Comparison of ENCODE assay signal across 9 cellular contexts in genomic region chr12:38844237-38844636, GRCh38.
"Had no signal": no experiment of that assay in that cellular context is flagged by ENCODE, and none has a peak within 500 bp of the region (broad histone marks: within the 10 kb centered on the region; RNA-seq: fewer than 3 reads in every experiment).

No MANE protein-coding gene starts in this region.

- H3K4me3 ChIP-seq: GM23248, HAP-1, K562 had no signal

- H3K9me3 ChIP-seq: HAP-1 had no signal

- DNase-seq: GM23248, GOT3, H7, HFFc6, IMR-90, KG1 had no signal

- H3K36me3 ChIP-seq: HAP-1 had no signal

- ATAC-seq: HCT116, K562 had no signal

- H3K27ac ChIP-seq: GM23248 had no signal
